In genomic region chr2:194550702-194551101, GRCh38 we compare ENCODE assay signal across 1 cellular context.
TF ChIP-seq lines count a peak whose summit lies in the region.

No MANE protein-coding gene starts in this region.

TF ChIP-seq in SK-N-SH treated with all-trans-retinoic acid at 6 μM for 48 hours, 23 proteins besides CTCF, POLR2A, EP300 and RAD21 (continued from another document):
- TF ChIP-seq CREB5 (CRISPR knock-in tag; IDR thresholded peaks at IDR 0.05; ENCODE audit: low read depth): no peak
